In the genomic region with DNA sequence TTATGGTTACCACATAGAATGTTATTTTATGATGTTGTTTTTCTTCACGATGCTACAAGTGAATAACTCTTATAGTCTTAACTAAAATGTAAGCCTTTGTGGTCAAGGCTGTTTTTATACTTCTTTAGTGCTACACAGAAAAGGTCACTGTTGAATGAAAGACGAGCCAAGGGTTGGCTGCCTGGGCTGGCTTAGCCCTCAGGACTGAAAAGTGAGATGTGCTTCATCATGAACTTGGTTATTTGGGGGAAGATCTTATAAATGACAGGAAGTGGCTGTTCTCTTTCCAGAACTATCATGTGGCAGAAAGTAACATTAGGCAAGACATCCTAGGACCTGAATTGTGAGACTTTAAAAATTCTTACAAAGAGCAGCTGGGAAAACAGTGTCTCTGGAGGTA, we compare ENCODE assay signal across 28 cellular contexts.
"Had no signal": no experiment of that assay in that cellular context is flagged by ENCODE, and none has a peak within 500 bp of the region (broad histone marks: within the 10 kb centered on the region; RNA-seq: fewer than 3 reads in every experiment).

No MANE protein-coding gene starts in this region.

- H3K9me3 Mint-ChIP-seq: WTC11 had no signal

- H3K27ac Mint-ChIP-seq: activated CD4-positive, alpha-beta memory T cell treated with anti-CD3 and anti-CD28 coated beads, Interleukin-2, amount 10 ng/mL, durations not matched to agents 7 days and 5 days; activated CD4-positive, alpha-beta T cell treated with anti-CD3 and anti-CD28 coated beads, Interleukin-2, amount 10 ng/mL, durations not matched to agents 7 days and 5 days; activated naive CD4-positive, alpha-beta T cell treated with anti-CD3 and anti-CD28 coated beads, Interleukin-2, amount 10 ng/mL, durations not matched to agents 7 days and 5 days; activated naive CD4-positive, alpha-beta T cell treated with anti-CD3 and anti-CD28 coated beads, Interleukin-2, amount 50 U/mL, for 72 hours; activated naive CD8-positive, alpha-beta T cell treated with anti-CD3 and anti-CD28 coated beads, Interleukin-2, amount 10 ng/mL, durations not matched to agents 7 days and 5 days; activated T-cell treated with anti-CD3 and anti-CD28 coated beads, Interleukin-2, amount 50 U/mL, for 24 hours; activated T-cell treated with anti-CD3 and anti-CD28 coated beads, Interleukin-2, amount 50 U/mL, for 72 hours; WTC11 had no signal

- DNase-seq: activated CD4-positive, alpha-beta memory T cell treated with anti-CD3 and anti-CD28 coated beads, Interleukin-2, amount 10 ng/mL, durations not matched to agents 7 days and 5 days; activated CD4-positive, alpha-beta T cell treated with anti-CD3 and anti-CD28 coated beads for 1 hour; activated CD4-positive, alpha-beta T cell treated with anti-CD3 and anti-CD28 coated beads for 4 hours; activated CD4-positive, alpha-beta T cell treated with anti-CD3 and anti-CD28 coated beads, Interleukin-2, amount 10 ng/mL, durations not matched to agents 7 days and 5 days; activated CD4-positive, alpha-beta T cell treated with anti-CD3 and anti-CD28 coated beads, Interleukin-2, amount 50 U/mL, for 4 hours; activated CD8-positive, alpha-beta memory T cell treated with anti-CD3 and anti-CD28 coated beads, Interleukin-2, amount 50 U/mL, for 48 hours; activated gamma-delta T cell; activated naive CD4-positive, alpha-beta T cell; activated naive CD4-positive, alpha-beta T cell treated with anti-CD3 and anti-CD28 coated beads, Interleukin-2, amount 10 ng/mL, durations not matched to agents 7 days and 5 days; activated naive CD8-positive, alpha-beta T cell treated with anti-CD3 and anti-CD28 coated beads, Interleukin-2, amount 10 ng/mL, durations not matched to agents 7 days and 5 days; activated T-cell treated with anti-CD3 and anti-CD28 coated beads for 4 hours; activated T-cell treated with anti-CD3 and anti-CD28 coated beads, Interleukin-2, amount 50 U/mL, for 24 hours; activated T-cell treated with anti-CD3 and anti-CD28 coated beads, Interleukin-2, amount 50 U/mL, for 72 hours; central memory CD4-positive, alpha-beta T cell; cerebellar nuclear complex; colonic mucosa; effector CD8-positive, alpha-beta T cell; esophagus squamous epithelium; head of caudate nucleus; T-helper 2 cell had no signal

- ATAC-seq: activated naive CD4-positive, alpha-beta T cell treated with anti-CD3 and anti-CD28 coated beads, Interleukin-2, amount 50 U/mL, for 72 hours; activated T-cell treated with anti-CD3 and anti-CD28 coated beads, Interleukin-2, amount 50 U/mL, for 72 hours; WTC11 had no signal

- H3K4me3 Mint-ChIP-seq: activated CD4-positive, alpha-beta memory T cell treated with anti-CD3 and anti-CD28 coated beads, Interleukin-2, amount 10 ng/mL, durations not matched to agents 7 days and 5 days; activated CD4-positive, alpha-beta T cell treated with anti-CD3 and anti-CD28 coated beads, Interleukin-2, amount 10 ng/mL, durations not matched to agents 7 days and 5 days; activated naive CD4-positive, alpha-beta T cell treated with anti-CD3 and anti-CD28 coated beads, Interleukin-2, amount 10 ng/mL, durations not matched to agents 7 days and 5 days; activated naive CD8-positive, alpha-beta T cell treated with anti-CD3 and anti-CD28 coated beads, Interleukin-2, amount 10 ng/mL, durations not matched to agents 7 days and 5 days; activated T-cell treated with anti-CD3 and anti-CD28 coated beads, Interleukin-2, amount 50 U/mL, for 24 hours; activated T-cell treated with anti-CD3 and anti-CD28 coated beads, Interleukin-2, amount 50 U/mL, for 72 hours; brain; WTC11 had no signal

- H3K27me3 Mint-ChIP-seq: activated CD4-positive, alpha-beta memory T cell treated with anti-CD3 and anti-CD28 coated beads, Interleukin-2, amount 10 ng/mL, durations not matched to agents 7 days and 5 days; activated CD4-positive, alpha-beta T cell treated with anti-CD3 and anti-CD28 coated beads, Interleukin-2, amount 10 ng/mL, durations not matched to agents 7 days and 5 days; activated naive CD4-positive, alpha-beta T cell treated with anti-CD3 and anti-CD28 coated beads, Interleukin-2, amount 10 ng/mL, durations not matched to agents 7 days and 5 days; activated naive CD8-positive, alpha-beta T cell treated with anti-CD3 and anti-CD28 coated beads, Interleukin-2, amount 10 ng/mL, durations not matched to agents 7 days and 5 days; activated T-cell treated with anti-CD3 and anti-CD28 coated beads, Interleukin-2, amount 50 U/mL, for 24 hours had no signal

- H3K9me3 ChIP-seq: ascending aorta, breast epithelium, colonic mucosa, esophagus squamous epithelium had no signal

- H3K4me1 ChIP-seq: ascending aorta, breast epithelium, colonic mucosa, esophagus squamous epithelium had no signal

- H3K4me1 Mint-ChIP-seq: activated CD4-positive, alpha-beta memory T cell treated with anti-CD3 and anti-CD28 coated beads, Interleukin-2, amount 10 ng/mL, durations not matched to agents 7 days and 5 days; activated CD4-positive, alpha-beta T cell treated with anti-CD3 and anti-CD28 coated beads, Interleukin-2, amount 10 ng/mL, durations not matched to agents 7 days and 5 days; activated naive CD4-positive, alpha-beta T cell treated with anti-CD3 and anti-CD28 coated beads, Interleukin-2, amount 10 ng/mL, durations not matched to agents 7 days and 5 days; activated naive CD8-positive, alpha-beta T cell treated with anti-CD3 and anti-CD28 coated beads, Interleukin-2, amount 10 ng/mL, durations not matched to agents 7 days and 5 days had no signal

- H3K36me3 Mint-ChIP-seq: activated naive CD4-positive, alpha-beta T cell treated with anti-CD3 and anti-CD28 coated beads, Interleukin-2, amount 10 ng/mL, durations not matched to agents 7 days and 5 days; activated naive CD4-positive, alpha-beta T cell treated with anti-CD3 and anti-CD28 coated beads, Interleukin-2, amount 50 U/mL, for 72 hours; activated naive CD8-positive, alpha-beta T cell treated with anti-CD3 and anti-CD28 coated beads, Interleukin-2, amount 10 ng/mL, durations not matched to agents 7 days and 5 days; brain; WTC11 had no signal

- H3K27me3 ChIP-seq: ascending aorta, breast epithelium, cardiac muscle cell, colonic mucosa, esophagus squamous epithelium had no signal

- H3K27ac ChIP-seq: ascending aorta, breast epithelium, cardiac muscle cell, colonic mucosa, epithelial cell of prostate, esophagus squamous epithelium, VCaP had no signal
